Comparison of ENCODE assay signal across 20 cellular contexts in genomic region chr11:132451942-132452601, GRCh38.
"Had no signal": no experiment of that assay in that cellular context is flagged by ENCODE, and none has a peak within 500 bp of the region (broad histone marks: within the 10 kb centered on the region; RNA-seq: fewer than 3 reads in every experiment).

No MANE protein-coding gene starts in this region.

- H3K4me3 Mint-ChIP-seq: activated CD4-positive, alpha-beta memory T cell treated with anti-CD3 and anti-CD28 coated beads, Interleukin-2, amount 10 ng/mL, durations not matched to agents 7 days and 5 days; activated T-cell treated with anti-CD3 and anti-CD28 coated beads, Interleukin-2, amount 50 U/mL, for 4 hours; central memory CD8-positive, alpha-beta T cell; natural killer cell treated with Interleukin-12 subunit alpha and Interleukin-12 subunit beta and Interleukin-15 and Interleukin-18, amount 100 ng/mL, for 72 hours; T-helper 17 cell had no signal

- ATAC-seq: activated naive CD4-positive, alpha-beta T cell treated with anti-CD3 and anti-CD28 coated beads, Interleukin-2, amount 50 U/mL, for 72 hours; activated T-cell treated with anti-CD3 and anti-CD28 coated beads, Interleukin-2, amount 50 U/mL, for 4 hours; foreskin keratinocyte; left ventricle myocardium superior; natural killer cell treated with Interleukin-12 subunit alpha and Interleukin-12 subunit beta and Interleukin-15 and Interleukin-18, amount 100 ng/mL, for 72 hours; T-helper 17 cell; upper lobe of right lung had no signal

- H3K27ac ChIP-seq: brain microvascular endothelial cell, foreskin keratinocyte, ovary, sigmoid colon, stomach, testis, upper lobe of right lung had no signal

- H3K36me3 Mint-ChIP-seq: activated naive CD4-positive, alpha-beta T cell treated with anti-CD3 and anti-CD28 coated beads, Interleukin-2, amount 50 U/mL, for 72 hours; natural killer cell treated with Interleukin-12 subunit alpha and Interleukin-12 subunit beta and Interleukin-15 and Interleukin-18, amount 100 ng/mL, for 72 hours had no signal

- H3K4me1 ChIP-seq: foreskin keratinocyte, sigmoid colon, stomach, testis, upper lobe of right lung had no signal

- H3K4me3 ChIP-seq: ovary, sigmoid colon, stomach, testis, upper lobe of right lung had no signal

- H3K9me3 ChIP-seq: ovary, sigmoid colon, stomach, testis, upper lobe of right lung had no signal

- H3K27me3 Mint-ChIP-seq: activated CD4-positive, alpha-beta memory T cell treated with anti-CD3 and anti-CD28 coated beads, Interleukin-2, amount 10 ng/mL, durations not matched to agents 7 days and 5 days; central memory CD8-positive, alpha-beta T cell; natural killer cell treated with Interleukin-12 subunit alpha and Interleukin-12 subunit beta and Interleukin-15 and Interleukin-18, amount 100 ng/mL, for 72 hours had no signal

- H3K27ac Mint-ChIP-seq: activated CD4-positive, alpha-beta memory T cell treated with anti-CD3 and anti-CD28 coated beads, Interleukin-2, amount 10 ng/mL, durations not matched to agents 7 days and 5 days; activated naive CD4-positive, alpha-beta T cell treated with anti-CD3 and anti-CD28 coated beads, Interleukin-2, amount 50 U/mL, for 72 hours; natural killer cell treated with Interleukin-12 subunit alpha and Interleukin-12 subunit beta and Interleukin-15 and Interleukin-18, amount 100 ng/mL, for 72 hours; T-helper 17 cell had no signal

- H3K27me3 ChIP-seq: brain microvascular endothelial cell, foreskin keratinocyte, ovary, sigmoid colon, testis, upper lobe of right lung had no signal

- H3K9me3 Mint-ChIP-seq: activated CD4-positive, alpha-beta memory T cell treated with anti-CD3 and anti-CD28 coated beads, Interleukin-2, amount 10 ng/mL, durations not matched to agents 7 days and 5 days had no signal

- H3K36me3 ChIP-seq: brain microvascular endothelial cell, ovary, sigmoid colon, stomach, upper lobe of right lung had no signal

- H3K4me1 Mint-ChIP-seq: activated CD4-positive, alpha-beta memory T cell treated with anti-CD3 and anti-CD28 coated beads, Interleukin-2, amount 10 ng/mL, durations not matched to agents 7 days and 5 days; central memory CD8-positive, alpha-beta T cell; T-helper 17 cell had no signal

- DNase-seq: activated CD4-positive, alpha-beta memory T cell treated with anti-CD3 and anti-CD28 coated beads, Interleukin-2, amount 10 ng/mL, durations not matched to agents 7 days and 5 days; activated CD4-positive, alpha-beta T cell treated with anti-CD3 and anti-CD28 coated beads for 4 hours; activated effector memory CD4-positive, alpha-beta T cell treated with Interleukin-2 at 50 U/mL for 16 hours; activated T-cell treated with anti-CD3 and anti-CD28 coated beads, Interleukin-2, amount 50 U/mL, for 4 hours; brain microvascular endothelial cell; cortex of kidney; effector CD4-positive, alpha-beta T cell; foreskin keratinocyte; glutamatergic neuron; left ventricle myocardium superior; ovary; sigmoid colon; stimulated activated CD4-positive, alpha-beta T cell treated with anti-CD3 and anti-CD28 coated beads, Interleukin-2, amount 100 ng/mL, for 24 hours; stomach; T-helper 17 cell; testis; upper lobe of right lung had no signal
